18 cellular contexts compared by ENCODE assay signal in genomic region chrX:20913760-20914159, GRCh38.
DNase-seq lines count a peak whose midpoint lies in the region; ATAC-seq and TF ChIP-seq lines count a peak whose summit lies in the region.
"Had no signal": no experiment of that assay in that cellular context is flagged by ENCODE, and none has a peak within 500 bp of the region (broad histone marks: within the 10 kb centered on the region; RNA-seq: fewer than 3 reads in every experiment).

No MANE protein-coding gene starts in this region.

- no peak overlapping the region for H3K4me3 ChIP-seq in Jurkat, Clone E6-1 (ENCODE audit: low read length)
- H3K4me3 ChIP-seq: lung, SK-N-MC, tibial nerve had no signal

- ATAC-seq in activated CD8-positive, alpha-beta T cell treated with anti-CD3 and anti-CD28 coated beads, Interleukin-2, amount 10 ng/mL, durations not matched to agents 7 days and 5 days = no peak
- ATAC-seq: right cardiac atrium had no signal

- H3K27ac ChIP-seq in caudate nucleus (ENCODE audit: low read depth, low read length) = no peak overlapping the region
- H3K27ac ChIP-seq: SK-N-MC, tibial nerve had no signal

- no peaks in the 10 kb centered on the region for H3K36me3 Mint-ChIP-seq in activated CD8-positive, alpha-beta T cell treated with anti-CD3 and anti-CD28 coated beads, Interleukin-2, amount 10 ng/mL, durations not matched to agents 7 days and 5 days (ENCODE audit: low read depth)
- H3K36me3 Mint-ChIP-seq in HFFc6 (ENCODE audit: low read depth) = no peaks in the 10 kb centered on the region

- H3K4me1 Mint-ChIP-seq in activated CD8-positive, alpha-beta T cell treated with anti-CD3 and anti-CD28 coated beads, Interleukin-2, amount 10 ng/mL, durations not matched to agents 7 days and 5 days (ENCODE audit: low read depth) = no peaks in the 10 kb centered on the region
- H3K4me1 Mint-ChIP-seq in HFFc6 (ENCODE audit: low read depth) = no peaks in the 10 kb centered on the region
- H3K4me1 Mint-ChIP-seq: nephron had no signal

- TF ChIP-seq CTCF in HFFc6 (IDR thresholded peaks at IDR 0.05) = no peak

- H3K27me3 Mint-ChIP-seq in activated CD8-positive, alpha-beta T cell treated with anti-CD3 and anti-CD28 coated beads, Interleukin-2, amount 10 ng/mL, durations not matched to agents 7 days and 5 days (ENCODE audit: low read depth) = no peaks in the 10 kb centered on the region
- no peaks in the 10 kb centered on the region for H3K27me3 Mint-ChIP-seq in HFFc6 (ENCODE audit: insufficient read depth)

- no peak overlapping the region for H3K27ac Mint-ChIP-seq in activated CD8-positive, alpha-beta T cell treated with anti-CD3 and anti-CD28 coated beads, Interleukin-2, amount 10 ng/mL, durations not matched to agents 7 days and 5 days
- no peak overlapping the region for H3K27ac Mint-ChIP-seq in HFFc6
- H3K27ac Mint-ChIP-seq: nephron had no signal

- CTCF ChIA-PET in activated CD8-positive, alpha-beta T cell treated with anti-CD3 and anti-CD28 coated beads, Interleukin-2, amount 10 ng/mL, durations not matched to agents 7 days and 5 days (lab: Charles Lee) = no interaction called here

- in situ Hi-C loops in ACHN (cut with HindIII; ENCODE audit: low pct_ligation_motif_present, low pct_unique_long_range_greater_than_20kb, low sequenced_read_pairs) = no loop called here

- POLR2A ChIA-PET in activated CD8-positive, alpha-beta T cell treated with anti-CD3 and anti-CD28 coated beads, Interleukin-2, amount 10 ng/mL, durations not matched to agents 7 days and 5 days (lab: Charles Lee) = no interaction called here

- DNase-seq in ACHN (peak; percentile 0), iPS-NIHi7 (ENCODE audit: extremely low spot score) (peak; percentile 62), caudate nucleus (lab: John Stamatoyannopoulos, UW) (no peak), HFFc6 (no peak), HCEC 1CT (no peak), KG1 (lab: John Stamatoyannopoulos, UW) (no peak)
- peak; percentile 9 for DNase-seq in Jurkat, Clone E6-1 (ENCODE audit: low read depth, low spot score)
- DNase-seq in activated CD8-positive, alpha-beta T cell treated with anti-CD3 and anti-CD28 coated beads, Interleukin-2, amount 10 ng/mL, durations not matched to agents 7 days and 5 days = peak; percentile 20
- DNase-seq: anterior cingulate cortex; COR-L47; GF-D8; NCI-H1048; right cardiac atrium; stimulated activated CD4-positive, alpha-beta T cell treated with anti-CD3 and anti-CD28 coated beads, Interleukin-2, amount 100 ng/mL, for 48 hours had no signal

- H3K4me3 Mint-ChIP-seq in activated CD8-positive, alpha-beta T cell treated with anti-CD3 and anti-CD28 coated beads, Interleukin-2, amount 10 ng/mL, durations not matched to agents 7 days and 5 days = no peak overlapping the region
- H3K4me3 Mint-ChIP-seq in HFFc6 = no peak overlapping the region
- H3K4me3 Mint-ChIP-seq: nephron had no signal

- H3K9me3 Mint-ChIP-seq in activated CD8-positive, alpha-beta T cell treated with anti-CD3 and anti-CD28 coated beads, Interleukin-2, amount 10 ng/mL, durations not matched to agents 7 days and 5 days (ENCODE audit: insufficient read depth) = no peaks in the 10 kb centered on the region
- H3K9me3 Mint-ChIP-seq in HFFc6 = peaks cover 6% of the 10 kb centered on the region
- H3K9me3 Mint-ChIP-seq: nephron had no signal

Comparison
In these comparisons a context has a peak if more than half of its experiments do, and no peak if none do; other contexts are left out.
1. DNase-seq: peak in ACHN (single experiment), Jurkat, Clone E6-1 (single experiment), activated CD8-positive, alpha-beta T cell treated with anti-CD3 and anti-CD28 coated beads, Interleukin-2, amount 10 ng/mL, durations not matched to agents 7 days and 5 days (single experiment) and iPS-NIHi7 (single experiment); none in caudate nucleus (0 of 61), HFFc6 (single experiment), HCEC 1CT (single experiment) and KG1 (single experiment).